ENCODE assay signal across 16 cellular contexts in genomic region chr6:44328203-44328602, GRCh38. TPM values are rescaled to one million over a fixed set of nuclear protein-coding genes. Genes with fewer than 3 reads are reported as not detected.
DNase-seq lines count a peak whose midpoint lies in the region; ATAC-seq, FAIRE-seq and TF ChIP-seq lines count a peak whose summit lies in the region.
"Not testable (repeated sequence)": the region's sequence is repeated elsewhere in the genome, so short reads cannot be mapped to it uniquely, and the experiment has no call there.
"Had no signal": no experiment of that assay in that cellular context is flagged by ENCODE, and none has a peak within 500 bp of the region (broad histone marks: within the 10 kb centered on the region; RNA-seq: fewer than 3 reads in every experiment).

No MANE protein-coding gene starts in this region.

- not testable (repeated sequence) for H3K27ac ChIP-seq in GM23338 (ENCODE audit: low read depth); K562 (ENCODE audit: extremely low read depth, low read depth, low read length); endodermal cell (ENCODE audit: low read depth, low read length); iPS-18a (ENCODE audit: low read length); neural progenitor cell
- 0 out of 2 replicates have a peak overlapping the region, but pooled peaks have one; percentile 13 for H3K27ac ChIP-seq in HUES6 (ENCODE audit: low read depth, low read length)

- ATAC-seq in GM23338, K562: not testable (repeated sequence)

- in situ Hi-C loops in K562 (cut with MboI): not testable (repeated sequence)

- H3K9ac ChIP-seq in HUES6 (ENCODE audit: low read length) (peak overlapping the region; percentile 43), iPS-18a (ENCODE audit: low read length) (peak overlapping the region; percentile 6)
- not testable (repeated sequence) for H3K9ac ChIP-seq in K562 (ENCODE audit: insufficient read depth in 1 of 2, low read depth in 2 of 2, low read length in 2 of 2); endodermal cell (ENCODE audit: extremely low read depth, low read length, poor library complexity, severe bottlenecking); neural progenitor cell

- not testable (repeated sequence) for TF ChIP-seq EP300 in K562 (IDR thresholded peaks at IDR 0.05; ENCODE audit: low read length)

- not testable (repeated sequence) for TF ChIP-seq RAD21 in K562 (CRISPR knock-in tag; conservative IDR thresholded peaks at IDR 0.05 in 1 of 2, IDR thresholded peaks at IDR 0.05 in 1 of 2)

- intact Hi-C loops in K562 (cut with micrococcal nuclease): not testable (repeated sequence)

- peaks cover 24% of the 10 kb centered on the region for H3K4me1 ChIP-seq in GM23338 (ENCODE audit: insufficient read depth)
- peaks cover 15% of the 10 kb centered on the region for H3K4me1 ChIP-seq in HUES6 (ENCODE audit: control insufficient read depth, insufficient read depth, low read length)
- H3K4me1 ChIP-seq in K562 (replicated peaks in 1 of 2; ENCODE audit: control insufficient read depth in 2 of 2, insufficient read depth in 2 of 2, low read length in 2 of 2); endodermal cell (ENCODE audit: control insufficient read depth, insufficient read depth, low read length): not testable (repeated sequence)
- peaks cover 15% of the 10 kb centered on the region for H3K4me1 ChIP-seq in iPS-18a (ENCODE audit: control insufficient read depth, low read depth, low read length)
- H3K4me1 ChIP-seq in neural progenitor cell: peaks cover 13% of the 10 kb centered on the region

- DNase-seq in GM23338 (ENCODE audit: low spot score): peak; percentile 36
- DNase-seq in NCI-H82 (lab: John Stamatoyannopoulos, UW): peak; percentile 27
- DNase-seq in K562 (ENCODE audit: extremely low read depth in 1 of 4, low spot score in 3 of 4); endodermal cell; neural progenitor cell (ENCODE audit: low spot score); type B pancreatic cell (ENCODE audit: extremely low spot score, unreplicated experiment): not testable (repeated sequence)

- not testable (repeated sequence) for H3K27me3 ChIP-seq in GM23338 (ENCODE audit: insufficient read depth); endodermal cell (ENCODE audit: control insufficient read depth, insufficient read depth, low read length, poor library complexity, severe bottlenecking); iPS-18a (ENCODE audit: control insufficient read depth, insufficient read depth, low read length); neural progenitor cell
- H3K27me3 ChIP-seq in HUES6 (ENCODE audit: control insufficient read depth, insufficient read depth, low read length) (peaks cover 11% of the 10 kb centered on the region), K562 (ENCODE audit: control insufficient read depth in 2 of 2, insufficient read depth in 2 of 2, low read length in 2 of 2) (peaks cover 49 to 56% of the 10 kb centered on the region in 2 experiments)

- H3K4me3 Mint-ChIP-seq in GM23338 (peak overlapping the region; percentile 53), endodermal cell (peak overlapping the region; percentile 14), neural progenitor cell (peak overlapping the region; percentile 39)
- H3K4me3 Mint-ChIP-seq in type B pancreatic cell: not testable (repeated sequence)

- 0 out of 2 replicates have a peak overlapping the region, but pooled peaks have one; percentile 12 for H3K4me3 ChIP-seq in GM23338
- H3K4me3 ChIP-seq in HUES6 (ENCODE audit: low read depth, low read length): peak overlapping the region; percentile 26; the same call in 1 of the 2 replicates
- not testable (repeated sequence) for H3K4me3 ChIP-seq in K562; endodermal cell (ENCODE audit: low read length)
- peak overlapping the region; percentile 37 for H3K4me3 ChIP-seq in iPS-18a (ENCODE audit: low read length)
- H3K4me3 ChIP-seq in neural progenitor cell: peak overlapping the region; percentile 38

- not testable (repeated sequence) for H3K9me3 ChIP-seq in HUES6 (ENCODE audit: control insufficient read depth, insufficient read depth, low read depth, low read length); K562 (replicated peaks; ENCODE audit: control insufficient read depth, insufficient read depth, low read depth, low read length); endodermal cell (ENCODE audit: control insufficient read depth, low read length); iPS-18a (ENCODE audit: control insufficient read depth, low read depth, low read length); neural progenitor cell (ENCODE audit: low read depth)

- WGBS in K562 (ENCODE audit: insufficient coverage, low coverage, missing lambda C conversion rate): 4% methylated on average over 7 of the region's 9 CpGs
- WGBS in endodermal cell (ENCODE audit: insufficient coverage in 1 of 2, insufficient read length in 1 of 2), 2 experiments: 51 to 73% methylated on average over 3 to 5 of the region's 9 CpGs

- CTCF ChIA-PET in K562 (lab: Yijun Ruan, JAX; ENCODE audit: low intra/inter-chr PET ratio): not testable (repeated sequence)

- not testable (repeated sequence) for FAIRE-seq in K562 (lab: Jason Lieb, UNC)

- not testable (repeated sequence) for H3K79me2 ChIP-seq in GM23338 (replicated peaks; ENCODE audit: insufficient read depth); K562 (ENCODE audit: control insufficient read depth, insufficient read depth, low read length); neural progenitor cell (ENCODE audit: low read depth)

- H3K9me1 ChIP-seq in K562 (ENCODE audit: control insufficient read depth, insufficient read depth, low read length): not testable (repeated sequence)

- H3K4me2 ChIP-seq in GM23338 (peak overlapping the region; percentile 39), neural progenitor cell (peak overlapping the region; percentile 76)
- H3K4me2 ChIP-seq in K562 (ENCODE audit: insufficient read depth, low read length): not testable (repeated sequence)

- not testable (repeated sequence) for BruUV-seq in K562 (replicated peaks; lab: Mats Ljungman, UMichigan)

- not testable (repeated sequence) for TF ChIP-seq POLR2A in K562 (conservative IDR thresholded peaks at IDR 0.05)

- not testable (repeated sequence) for H3K9me2 ChIP-seq in GM23338 (ENCODE audit: insufficient read depth)

- H3K9me3 Mint-ChIP-seq in GM23338, endodermal cell, neural progenitor cell, type B pancreatic cell: not testable (repeated sequence)

- H3F3A ChIP-seq in GM23338 (replicated peaks; ENCODE audit: low read depth); neural progenitor cell (ENCODE audit: low read depth): not testable (repeated sequence)

- not testable (repeated sequence) for H3K36me3 ChIP-seq in GM23338 (ENCODE audit: insufficient read depth); HUES6 (ENCODE audit: control insufficient read depth, insufficient read depth, low read length); K562 (ENCODE audit: control insufficient read depth, insufficient read depth, low read length); endodermal cell (ENCODE audit: control insufficient read depth, insufficient read depth, low read length); iPS-18a (ENCODE audit: control insufficient read depth, low read depth, low read length); neural progenitor cell

- not testable (repeated sequence) for H4K20me1 ChIP-seq in GM23338 (replicated peaks; ENCODE audit: insufficient read depth); K562 (replicated peaks; ENCODE audit: control insufficient read depth, insufficient read depth, low read length); neural progenitor cell (ENCODE audit: low read depth)

- not testable (repeated sequence) for H3K27ac Mint-ChIP-seq in GM23338, endodermal cell
- H3K27ac Mint-ChIP-seq in neural progenitor cell (peak overlapping the region; percentile 24), type B pancreatic cell (peak overlapping the region; percentile 52)

- POLR2A ChIA-PET in K562 (lab: Yijun Ruan, JAX): not testable (repeated sequence)

- TF ChIP-seq CTCF in GM23338 (conservative IDR thresholded peaks at IDR 0.05; ENCODE audit: low read depth in 2 of 2); K562 (IDR thresholded peaks at IDR 0.05 in 2 of 3, conservative IDR thresholded peaks at IDR 0.05 in 1 of 3; ENCODE audit: insufficient read depth in 2 of 3, low read depth in 1 of 3, low read length in 3 of 3); endodermal cell (conservative IDR thresholded peaks at IDR 0.05); neural progenitor cell (IDR thresholded peaks at IDR 0.05); type B pancreatic cell (conservative IDR thresholded peaks at IDR 0.05): not testable (repeated sequence)

- H2AFZ ChIP-seq in GM23338; K562 (ENCODE audit: low read depth, low read length): not testable (repeated sequence)
- peak overlapping the region; percentile 38 for H2AFZ ChIP-seq in neural progenitor cell (replicated peaks)

- H3K27me3 Mint-ChIP-seq in GM23338 (ENCODE audit: insufficient read depth, low read depth, poor library complexity); neural progenitor cell (ENCODE audit: insufficient read depth, low read depth): not testable (repeated sequence)
- H3K27me3 Mint-ChIP-seq in endodermal cell (ENCODE audit: insufficient read depth) (peaks cover 13% of the 10 kb centered on the region), type B pancreatic cell (peaks cover 39% of the 10 kb centered on the region)

- not testable (repeated sequence) for H3K36me3 Mint-ChIP-seq in GM23338 (ENCODE audit: low read depth); endodermal cell (ENCODE audit: low read depth); neural progenitor cell; type B pancreatic cell

- H3K4me1 Mint-ChIP-seq in GM23338: peaks cover 18% of the 10 kb centered on the region
- H3K4me1 Mint-ChIP-seq in endodermal cell: peaks cover 20% of the 10 kb centered on the region
- H3K4me1 Mint-ChIP-seq in neural progenitor cell: peaks cover 28% of the 10 kb centered on the region
- not testable (repeated sequence) for H3K4me1 Mint-ChIP-seq in type B pancreatic cell (ENCODE audit: unreplicated experiment)

RNA-seq across cellular contexts. Expression of gene SPATS1, which starts 14.2 kb away (rescaled TPM):
- total RNA-seq in GM23338 (2014; rRNA removed; shearing (Covaris generic)): not detected in 2 replicates
- polyA plus RNA-seq in GM23338 (2016; fragmentation: Nextera tagmentation; extraction: Ambion mirVana) (not detected in 2 replicates), K562 (2011; rRNA removed) (not detected in 2 replicates), K562 (2014; fragmentation: Illumina TruSeq; extraction: Trizol) (not detected in 2 replicates), K562 (2014; fragmentation: Nextera tagmentation; extraction: Ambion mirVana) (not detected), K562 (2014; rRNA removed) (not detected in 2 replicates)
- not detected in 2 replicates for total RNA-seq in K562 (2011; cell fraction: chromatin; rRNA removed; ENCODE audit: low replicate concordance)
- not detected in 2 replicates for total RNA-seq in K562 (2011; cell fraction: nucleolus; rRNA removed)
- not detected in 2 replicates for total RNA-seq in K562 (2011; cell fraction: nucleoplasm; rRNA removed)
- total RNA-seq in K562 (2014; rRNA removed) (not detected in 2 replicates), K562 (2014; rRNA removed; fragmentation: Illumina TruSeq; extraction: Trizol) (not detected in 2 replicates), K562 (2015; rRNA removed; fragmentation: Illumina TruSeq; extraction: Trizol) (not detected in 2 replicates), K562 (2021) (not detected in 2 replicates), endodermal cell (not detected), neural progenitor cell (ENCODE audit: low replicate concordance) (0.25 TPM in 1 of 2 replicates, not detected in the other), type B pancreatic cell (ENCODE audit: low replicate concordance) (not detected in 2 replicates)
- polyA plus RNA-seq in K562 (2011; cell fraction: cytosol; rRNA removed): not detected in 2 replicates
- not detected in 2 replicates for polyA plus RNA-seq in K562 (2011; cell fraction: nucleus; rRNA removed)
- not detected in 2 replicates for polyA plus RNA-seq in K562 (2012)
- polyA minus RNA-seq in K562 (2011; rRNA and poly(A)+ RNA removed): not detected in 2 replicates
- polyA minus RNA-seq in K562 (2011; cell fraction: cytosol; rRNA and poly(A)+ RNA removed): not detected in 2 replicates
- not detected in 2 replicates for polyA minus RNA-seq in K562 (2011; cell fraction: nucleus; rRNA and poly(A)+ RNA removed)
- polyA plus RNA-seq in endodermal cell (2013, experiment 1 of 2): not detected
- polyA plus RNA-seq in endodermal cell (2013, experiment 2 of 2): not detected
- total RNA-seq: A172; A673; Calu3; CD4-positive, alpha-beta memory T cell; Daoy; GM12878; GM23248 had no signal
- polyA plus RNA-seq: BJ; CD4-positive, alpha-beta memory T cell; GM23248 had no signal

RNA-seq across cellular contexts. Expression of gene AARS2, which starts 15.1 kb away (rescaled TPM):
- total RNA-seq in GM23338 (2014; rRNA removed; shearing (Covaris generic)): 19.8 and 23.2 TPM in 2 replicates
- 5.5 and 6.5 TPM in 2 replicates for polyA plus RNA-seq in GM23338 (2016; fragmentation: Nextera tagmentation; extraction: Ambion mirVana)
- 36.2 and 99.3 TPM in 2 replicates for total RNA-seq in K562 (2011; cell fraction: chromatin; rRNA removed; ENCODE audit: low replicate concordance)
- 53.7 and 56.5 TPM in 2 replicates for total RNA-seq in K562 (2011; cell fraction: nucleolus; rRNA removed)
- 43.9 and 45.0 TPM in 2 replicates for total RNA-seq in K562 (2011; cell fraction: nucleoplasm; rRNA removed)
- total RNA-seq in K562 (2014; rRNA removed): 30.5 and 34.6 TPM in 2 replicates
- 9.3 and 12.9 TPM in 2 replicates for total RNA-seq in K562 (2014; rRNA removed; fragmentation: Illumina TruSeq; extraction: Trizol)
- 23.6 and 24.6 TPM in 2 replicates for total RNA-seq in K562 (2015; rRNA removed; fragmentation: Illumina TruSeq; extraction: Trizol)
- 31.8 and 34.0 TPM in 2 replicates for total RNA-seq in K562 (2021)
- 11.4 and 11.6 TPM in 2 replicates for polyA plus RNA-seq in K562 (2011; rRNA removed)
- 9.5 and 18.3 TPM in 2 replicates for polyA plus RNA-seq in K562 (2011; cell fraction: cytosol; rRNA removed)
- polyA plus RNA-seq in K562 (2011; cell fraction: nucleus; rRNA removed): 24.7 and 40.8 TPM in 2 replicates
- polyA plus RNA-seq in K562 (2012): 16.8 and 19.6 TPM in 2 replicates
- 18.3 and 23.7 TPM in 2 replicates for polyA plus RNA-seq in K562 (2014; fragmentation: Illumina TruSeq; extraction: Trizol)
- 1 to 10 TPM in 1 of 2 experiments, under 1 TPM in 1; 0.97 to 1.0 TPM for polyA plus RNA-seq in K562 (2014; fragmentation: Nextera tagmentation; extraction: Ambion mirVana)
- polyA plus RNA-seq in K562 (2014; rRNA removed): 21.9 and 24.4 TPM in 2 replicates
- polyA minus RNA-seq in K562 (2011; rRNA and poly(A)+ RNA removed): 14.8 and 19.6 TPM in 2 replicates
- 13.1 and 15.3 TPM in 2 replicates for polyA minus RNA-seq in K562 (2011; cell fraction: cytosol; rRNA and poly(A)+ RNA removed)
- 33.1 and 37.5 TPM in 2 replicates for polyA minus RNA-seq in K562 (2011; cell fraction: nucleus; rRNA and poly(A)+ RNA removed)
- total RNA-seq in endodermal cell: 10 to 100 TPM; 22.9 to 24.7 TPM
- polyA plus RNA-seq in endodermal cell (2013, experiment 1 of 2): 16.6 TPM
- 15.5 TPM for polyA plus RNA-seq in endodermal cell (2013, experiment 2 of 2)
- total RNA-seq in neural progenitor cell (ENCODE audit: low replicate concordance): 16.1 and 29.3 TPM in 2 replicates
- total RNA-seq in type B pancreatic cell (ENCODE audit: low replicate concordance): 34.3 and 37.3 TPM in 2 replicates

RNA-seq across cellular contexts. Expression of gene TMEM151B, which starts 58.0 kb away (rescaled TPM):
- 11.5 and 14.6 TPM in 2 replicates for total RNA-seq in GM23338 (2014; rRNA removed; shearing (Covaris generic))
- 0.91 and 1.5 TPM in 2 replicates for polyA plus RNA-seq in GM23338 (2016; fragmentation: Nextera tagmentation; extraction: Ambion mirVana)
- 0.30 TPM in 1 of 2 replicates, not detected in the other for total RNA-seq in K562 (2011; cell fraction: chromatin; rRNA removed; ENCODE audit: low replicate concordance)
- under 0.01 and 0.26 TPM in 2 replicates for total RNA-seq in K562 (2011; cell fraction: nucleolus; rRNA removed)
- not detected in 2 replicates for total RNA-seq in K562 (2011; cell fraction: nucleoplasm; rRNA removed)
- total RNA-seq in K562 (2014; rRNA removed): not detected in 2 replicates
- total RNA-seq in K562 (2014; rRNA removed; fragmentation: Illumina TruSeq; extraction: Trizol): not detected in 2 replicates
- not detected in 2 replicates for total RNA-seq in K562 (2015; rRNA removed; fragmentation: Illumina TruSeq; extraction: Trizol)
- not detected in 2 replicates for total RNA-seq in K562 (2021)
- not detected in 2 replicates for polyA plus RNA-seq in K562 (2011; rRNA removed)
- polyA plus RNA-seq in K562 (2011; cell fraction: cytosol; rRNA removed): 0.01 TPM in 1 of 2 replicates, not detected in the other
- 0.04 TPM in 1 of 2 replicates, not detected in the other for polyA plus RNA-seq in K562 (2011; cell fraction: nucleus; rRNA removed)
- polyA plus RNA-seq in K562 (2012): 0.34 and 0.36 TPM in 2 replicates
- not detected in 2 replicates for polyA plus RNA-seq in K562 (2014; fragmentation: Illumina TruSeq; extraction: Trizol)
- polyA plus RNA-seq in K562 (2014; fragmentation: Nextera tagmentation; extraction: Ambion mirVana): not detected
- not detected in 2 replicates for polyA plus RNA-seq in K562 (2014; rRNA removed)
- polyA minus RNA-seq in K562 (2011; rRNA and poly(A)+ RNA removed): 0.09 TPM in 1 of 2 replicates, not detected in the other
- polyA minus RNA-seq in K562 (2011; cell fraction: cytosol; rRNA and poly(A)+ RNA removed): not detected in 2 replicates
- polyA minus RNA-seq in K562 (2011; cell fraction: nucleus; rRNA and poly(A)+ RNA removed): not detected in 2 replicates
- under 1 TPM; 0.22 to 0.51 TPM for total RNA-seq in endodermal cell
- 7.3 TPM for polyA plus RNA-seq in endodermal cell (2013, experiment 1 of 2)
- polyA plus RNA-seq in endodermal cell (2013, experiment 2 of 2): 6.5 TPM
- total RNA-seq in neural progenitor cell (ENCODE audit: low replicate concordance): 0.13 and 1.4 TPM in 2 replicates
- total RNA-seq in type B pancreatic cell (ENCODE audit: low replicate concordance): 0.52 and 3.2 TPM in 2 replicates
- total RNA-seq: Calu3; CD4-positive, alpha-beta memory T cell; GM12878; GM23248 had no signal
- polyA plus RNA-seq: BJ; CD4-positive, alpha-beta memory T cell; GM23248 had no signal

RNA-seq across cellular contexts. Expression of gene CDC5L, which starts 59.3 kb away (rescaled TPM):
- 28.1 and 32.5 TPM in 2 replicates for total RNA-seq in GM23338 (2014; rRNA removed; shearing (Covaris generic))
- 24.6 and 27.0 TPM in 2 replicates for polyA plus RNA-seq in GM23338 (2016; fragmentation: Nextera tagmentation; extraction: Ambion mirVana)
- total RNA-seq in K562 (2011; cell fraction: chromatin; rRNA removed; ENCODE audit: low replicate concordance): 9.6 and 23.7 TPM in 2 replicates
- total RNA-seq in K562 (2011; cell fraction: nucleolus; rRNA removed): 7.2 and 7.6 TPM in 2 replicates
- total RNA-seq in K562 (2011; cell fraction: nucleoplasm; rRNA removed): 11.3 and 12.1 TPM in 2 replicates
- 26.0 and 26.4 TPM in 2 replicates for total RNA-seq in K562 (2014; rRNA removed)
- total RNA-seq in K562 (2014; rRNA removed; fragmentation: Illumina TruSeq; extraction: Trizol): 42.6 and 51.3 TPM in 2 replicates
- 40.5 and 44.2 TPM in 2 replicates for total RNA-seq in K562 (2015; rRNA removed; fragmentation: Illumina TruSeq; extraction: Trizol)
- total RNA-seq in K562 (2021): 28.6 and 29.9 TPM in 2 replicates
- polyA plus RNA-seq in K562 (2011; rRNA removed): 21.3 and 31.3 TPM in 2 replicates
- polyA plus RNA-seq in K562 (2011; cell fraction: cytosol; rRNA removed): 7.9 and 9.8 TPM in 2 replicates
- 6.9 and 8.7 TPM in 2 replicates for polyA plus RNA-seq in K562 (2011; cell fraction: nucleus; rRNA removed)
- polyA plus RNA-seq in K562 (2012): 18.2 and 20.2 TPM in 2 replicates
- 29.4 and 33.9 TPM in 2 replicates for polyA plus RNA-seq in K562 (2014; fragmentation: Illumina TruSeq; extraction: Trizol)
- 10 to 100 TPM; 23.5 to 30.8 TPM for polyA plus RNA-seq in K562 (2014; fragmentation: Nextera tagmentation; extraction: Ambion mirVana)
- polyA plus RNA-seq in K562 (2014; rRNA removed): 20.4 and 22.3 TPM in 2 replicates
- polyA minus RNA-seq in K562 (2011; rRNA and poly(A)+ RNA removed): 41.8 and 42.8 TPM in 2 replicates
- polyA minus RNA-seq in K562 (2011; cell fraction: cytosol; rRNA and poly(A)+ RNA removed): 14.1 and 17.6 TPM in 2 replicates
- 11.4 and 22.5 TPM in 2 replicates for polyA minus RNA-seq in K562 (2011; cell fraction: nucleus; rRNA and poly(A)+ RNA removed)
- total RNA-seq in endodermal cell: 10 to 100 TPM; 28.9 to 30.5 TPM
- polyA plus RNA-seq in endodermal cell (2013, experiment 1 of 2): 28.9 TPM
- 29.1 TPM for polyA plus RNA-seq in endodermal cell (2013, experiment 2 of 2)
- 37.9 and 53.6 TPM in 2 replicates for total RNA-seq in neural progenitor cell (ENCODE audit: low replicate concordance)
- total RNA-seq in type B pancreatic cell (ENCODE audit: low replicate concordance): 23.3 and 28.7 TPM in 2 replicates
